ENCODE assay signal across 1 cellular context in genomic region chr1:156823210-156823790, GRCh38.
TF ChIP-seq lines count a peak whose summit lies in the region.

No MANE protein-coding gene starts in this region.

TF ChIP-seq in IMR-90, 13 proteins besides CTCF, POLR2A, EP300 and RAD21 (continued from another document):
- TF ChIP-seq CEBPB (IDR thresholded peaks at IDR 0.05; ENCODE audit: low read depth, low read length) (no peak), BHLHE40 (IDR thresholded peaks at IDR 0.05; ENCODE audit: low read depth, low read length) (no peak)
